1 cellular context compared by ENCODE assay signal in genomic region chr2:16084274-16084673, GRCh38.
TF ChIP-seq lines count a peak whose summit lies in the region.

No MANE protein-coding gene starts in this region.

TF ChIP-seq in HepG2, 621 proteins besides CTCF, POLR2A, EP300 and RAD21 (continued from another document):
- no peak for TF ChIP-seq PRDM10 (CRISPR knock-in tag; IDR thresholded peaks at IDR 0.05; ENCODE audit: low read depth)
- no peak for TF ChIP-seq TRIM24 (CRISPR knock-in tag; IDR thresholded peaks at IDR 0.05)
- TF ChIP-seq ZNF781 (CRISPR knock-in tag; IDR thresholded peaks at IDR 0.05; ENCODE audit: borderline replicate concordance, not compliant biosample characterization), result no peak
- TF ChIP-seq HNF4A (CRISPR knock-in tag; IDR thresholded peaks at IDR 0.05), result peak; percentile 26; the same call in 1 of the 2 replicates
- TF ChIP-seq ATF3 (CRISPR knock-in tag; IDR thresholded peaks at IDR 0.05), result no peak
- no peak for TF ChIP-seq GRHL1 (CRISPR knock-in tag; conservative IDR thresholded peaks at IDR 0.05)
- no peak for TF ChIP-seq ZNF224 (CRISPR knock-in tag; IDR thresholded peaks at IDR 0.05)
- TF ChIP-seq SALL1 (CRISPR knock-in tag; IDR thresholded peaks at IDR 0.05), result peak; percentile 31; the same call in 1 of the 2 replicates
- 0 out of 2 replicates have a peak, but pooled peaks have one; percentile 18 for TF ChIP-seq ZNF263 (CRISPR knock-in tag; IDR thresholded peaks at IDR 0.05)
- TF ChIP-seq ZNF883 (CRISPR knock-in tag; IDR thresholded peaks at IDR 0.05; ENCODE audit: not compliant biosample characterization), result no peak
- TF ChIP-seq BCL6 (CRISPR knock-in tag; IDR thresholded peaks at IDR 0.05), result peak; percentile 77
- no peak for TF ChIP-seq GABPA (IDR thresholded peaks at IDR 0.05; ENCODE audit: low read depth, low read length)
- TF ChIP-seq GABPA (CRISPR knock-in tag; IDR thresholded peaks at IDR 0.05; ENCODE audit: low read depth), result no peak
